11 cellular contexts compared by ENCODE assay signal in the genomic region with DNA sequence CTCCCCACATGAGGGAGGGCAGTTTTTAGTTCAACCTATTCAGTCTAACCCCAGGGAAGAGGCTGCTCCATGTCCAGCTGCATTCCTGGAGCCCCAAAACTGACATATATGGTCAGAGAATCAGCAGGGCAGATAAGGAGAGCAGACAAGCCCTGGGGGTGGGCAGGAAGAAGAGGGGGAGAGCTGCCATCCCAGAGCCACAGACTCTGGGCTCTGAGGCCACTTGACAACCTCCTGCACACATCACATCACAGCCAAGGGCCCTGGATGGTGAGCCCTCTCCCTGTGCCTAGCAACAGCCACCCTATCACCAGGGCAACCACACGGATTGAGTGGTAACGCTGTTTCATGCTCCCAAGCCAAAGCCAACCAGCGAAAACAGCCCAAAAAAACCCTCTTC. TPM values are rescaled to one million over a fixed set of nuclear protein-coding genes. Genes with fewer than 3 reads are reported as not detected.
A peak's percentile ranks its signal among the peaks of the same experiment; 100 is the strongest.
DNase-seq lines count a peak whose midpoint lies in the region; ATAC-seq and TF ChIP-seq lines count a peak whose summit lies in the region.
"Had no signal": no experiment of that assay in that cellular context is flagged by ENCODE, and none has a peak within 500 bp of the region (broad histone marks: within the 10 kb centered on the region; RNA-seq: fewer than 3 reads in every experiment).

No MANE protein-coding gene starts in this region.

- H3K36me3 ChIP-seq in spleen: peaks cover 12 to 57% (median 47%) of the 10 kb centered on the region in 6 donors

- no peak for TF ChIP-seq POLR2A in spleen (IDR thresholded peaks at IDR 0.05)

- TF ChIP-seq CTCF in spleen (IDR thresholded peaks at IDR 0.05 in 8 of 11, conservative IDR thresholded peaks at IDR 0.05 in 3 of 11): no peak

- H3K4me3 ChIP-seq in spleen: no peak overlapping the region
- H3K4me3 ChIP-seq: SK-N-MC had no signal

- ATAC-seq in GM19035 (IDR thresholded peaks at IDR 0.05; ENCODE audit: unreplicated experiment) (no peak), GM21423 (IDR thresholded peaks at IDR 0.05; ENCODE audit: unreplicated experiment) (no peak)

- H3K27me3 ChIP-seq in spleen (replicated peaks in 1 of 7): no peaks in the 10 kb centered on the region

- WGBS in spleen, 5 donors: 44 to 88% (median 75%) methylated on average over 3 of the region's 3 CpGs

- intact Hi-C loops in spleen (cut with DNase I; ENCODE audit: low total_unique reads): no loop called here

- peak overlapping the region; percentile 97 for H3K27ac ChIP-seq in angular gyrus (ENCODE audit: low read depth, low read length)
- H3K27ac ChIP-seq in spleen: peak overlapping the region in 7 of 8 donors; percentile 24 to 88 (median 67)
- H3K27ac ChIP-seq: SK-N-MC had no signal

- DNase-seq in NCI-H1417 (lab: John Stamatoyannopoulos, UW): peak in 2 of 3 experiments; percentile 38 to 72
- no peak for DNase-seq in NCI-H1417 treated with DMSO at 0.1 percent for 48 hours (lab: John Stamatoyannopoulos, UW)
- peak; percentile 56 for DNase-seq in inferior parietal cortex (ENCODE audit: extremely low spot score)
- no peak for DNase-seq in spleen
- no peak for DNase-seq in NAMALWA (ENCODE audit: low spot score)
- DNase-seq: activated CD8-positive, alpha-beta memory T cell treated with anti-CD3 and anti-CD28 coated beads, Interleukin-2, amount 50 U/mL, for 4 hours; NCI-H1694 treated with DMSO at 0.1 percent for 48 hours had no signal

- H3K4me1 ChIP-seq in spleen: peaks cover 21 to 84% (median 60%) of the 10 kb centered on the region in 6 donors

- no peaks in the 10 kb centered on the region for H3K9me3 ChIP-seq in spleen

RNA-seq across cellular contexts. Expression of a gene that starts 3.1 kb away (rescaled TPM):
- 100 to 1,000 TPM in 2 of 7 donors, 10 to 100 TPM in 5; 62.5 to 137 (median 88.7) TPM for total RNA-seq in spleen
- polyA plus RNA-seq in spleen: 10 to 100 TPM; 13.3 to 26.5 (median 15.5) TPM

RNA-seq across cellular contexts. Expression of a gene that starts 3.5 kb away (rescaled TPM):
- total RNA-seq in spleen: 10 to 100 TPM in 5 of 7 donors, 1 to 10 TPM in 2; 6.9 to 17.4 (median 10.8) TPM
- 10 to 100 TPM in 1 of 3 donors, 1 to 10 TPM in 2; 4.7 to 10.2 (median 6.1) TPM for polyA plus RNA-seq in spleen

RNA-seq across cellular contexts. Expression of a gene that starts 21.7 kb away (rescaled TPM):
- under 1 TPM in 2 of 7 donors, not detected in 5; 0.23 to 0.33 TPM for total RNA-seq in spleen
- polyA plus RNA-seq in spleen: under 1 TPM in 1 of 3 donors, not detected in 2; 0.03 TPM

Comparison
In these comparisons a context has a peak if more than half of its experiments do, and no peak if none do; other contexts are left out.
1. DNase-seq: peak in NCI-H1417 (2 of 3) and inferior parietal cortex (single experiment); none in NCI-H1417 treated with DMSO at 0.1 percent for 48 hours (single experiment), spleen (single experiment) and NAMALWA (single experiment).